19 cellular contexts compared by ENCODE assay signal in genomic region chr6:170226647-170227046, GRCh38.
DNase-seq lines count a peak whose midpoint lies in the region; ATAC-seq and TF ChIP-seq lines count a peak whose summit lies in the region.
"Had no signal": no experiment of that assay in that cellular context is flagged by ENCODE, and none has a peak within 500 bp of the region (broad histone marks: within the 10 kb centered on the region; RNA-seq: fewer than 3 reads in every experiment).

No MANE protein-coding gene starts in this region.

- peak overlapping the region; percentile 49 for H2AK5ac ChIP-seq in neuronal stem cell (ENCODE audit: low read depth, low read length)

- H4K91ac ChIP-seq in neuronal stem cell (ENCODE audit: low read depth, low read length, poor library complexity): no peak overlapping the region

- peaks cover 38% of the 10 kb centered on the region for H3K4me1 Mint-ChIP-seq in CD14-positive monocyte
- peaks cover 15% of the 10 kb centered on the region for H3K4me1 Mint-ChIP-seq in activated T-cell treated with anti-CD3 and anti-CD28 coated beads, Interleukin-2, amount 50 U/mL, for 4 hours (ENCODE audit: low read depth)

- H3K27ac Mint-ChIP-seq in CD14-positive monocyte: no peak overlapping the region

- H3K4me3 Mint-ChIP-seq in CD14-positive monocyte: no peak overlapping the region
- H3K4me3 Mint-ChIP-seq in activated T-cell treated with anti-CD3 and anti-CD28 coated beads, Interleukin-2, amount 50 U/mL, for 4 hours: no peak overlapping the region

- no peak overlapping the region for H2BK15ac ChIP-seq in neuronal stem cell (ENCODE audit: low read length)

- H3K9me3 Mint-ChIP-seq in CD14-positive monocyte: peaks cover 0 to 8% (median 0%) of the 10 kb centered on the region in 7 donors
- H3K9me3 Mint-ChIP-seq in activated T-cell treated with anti-CD3 and anti-CD28 coated beads, Interleukin-2, amount 50 U/mL, for 4 hours: no peaks in the 10 kb centered on the region

- no peaks in the 10 kb centered on the region for H3K36me3 ChIP-seq in body of pancreas (replicated peaks in 1 of 2; ENCODE audit: insufficient read depth in 1 of 2, low read depth in 2 of 2)
- H3K36me3 ChIP-seq in neuronal stem cell (replicated peaks in 1 of 2; ENCODE audit: control insufficient read depth in 2 of 2, insufficient read depth in 2 of 2, low read length in 2 of 2): peaks cover 0 to 2% of the 10 kb centered on the region in 2 donors
- H3K36me3 ChIP-seq in sigmoid colon: no peaks in the 10 kb centered on the region
- H3K36me3 ChIP-seq: SJSA1 had no signal

- no peaks in the 10 kb centered on the region for H3K27me3 ChIP-seq in body of pancreas
- H3K27me3 ChIP-seq in neuronal stem cell (ENCODE audit: control insufficient read depth in 3 of 3, insufficient read depth in 3 of 3, low read depth in 1 of 3, low read length in 3 of 3): peaks cover 0 to 8% (median 0%) of the 10 kb centered on the region in 3 experiments
- H3K27me3 ChIP-seq in sigmoid colon: no peaks in the 10 kb centered on the region
- H3K27me3 ChIP-seq: SJSA1 had no signal

- TF ChIP-seq EP300 in sigmoid colon (IDR thresholded peaks at IDR 0.05): no peak

- no peak overlapping the region for H3K4me2 ChIP-seq in neuronal stem cell (ENCODE audit: insufficient read depth, low read length, poor library complexity, severe bottlenecking)
- H3K4me2 ChIP-seq: PC-9 had no signal

- H3K9me3 ChIP-seq in body of pancreas (no peaks in the 10 kb centered on the region), neuronal stem cell (replicated peaks in 1 of 2; ENCODE audit: control insufficient read depth in 2 of 2, insufficient read depth in 1 of 2, low read depth in 1 of 2, low read length in 2 of 2) (no peaks in the 10 kb centered on the region), sigmoid colon (no peaks in the 10 kb centered on the region)
- H3K9me3 ChIP-seq: SJSA1 had no signal

- H4K8ac ChIP-seq in neuronal stem cell (ENCODE audit: low read depth, low read length): no peak overlapping the region

- no peak overlapping the region for H2BK12ac ChIP-seq in neuronal stem cell (ENCODE audit: low read length)

- H3K27ac ChIP-seq in body of pancreas (peak overlapping the region; percentile 20 to 92 (median 80)), neuronal stem cell (replicated peaks; ENCODE audit: low read length) (no peak overlapping the region), sigmoid colon (no peak overlapping the region), coronary artery (no peak overlapping the region)
- H3K27ac ChIP-seq: PC-9, SJSA1 had no signal

- no peak overlapping the region for H3K23ac ChIP-seq in neuronal stem cell (ENCODE audit: low read depth, low read length, poor library complexity)

- no peak overlapping the region for H3K9ac ChIP-seq in neuronal stem cell (ENCODE audit: low read depth, low read length, poor library complexity)

- TF ChIP-seq CTCF in CD14-positive monocyte (IDR thresholded peaks at IDR 0.05) (no peak), body of pancreas (IDR thresholded peaks at IDR 0.05) (no peak), sigmoid colon (IDR thresholded peaks at IDR 0.05) (no peak), coronary artery (IDR thresholded peaks at IDR 0.05) (no peak)

- H2AFZ ChIP-seq in neuronal stem cell (ENCODE audit: low read length): no peak overlapping the region
- H2AFZ ChIP-seq: PC-9 had no signal

- H3K36me3 Mint-ChIP-seq in CD14-positive monocyte: no peaks in the 10 kb centered on the region
- H3K36me3 Mint-ChIP-seq in activated T-cell treated with anti-CD3 and anti-CD28 coated beads, Interleukin-2, amount 50 U/mL, for 4 hours (ENCODE audit: insufficient read depth): no peaks in the 10 kb centered on the region

- WGBS in body of pancreas, 2 donors: 61 to 67% methylated on average over 7 to 9 of the region's 9 CpGs
- WGBS in neuronal stem cell (ENCODE audit: extremely low coverage in 2 of 2, insufficient read length in 2 of 2, insufficient replicate concordance in 1 of 2), 2 donors: no CpG with 5 or more reads among the region's 9 CpGs
- WGBS in sigmoid colon, 2 donors: 85% methylated on average over 9 of the region's 9 CpGs

- no peak overlapping the region for H3K18ac ChIP-seq in neuronal stem cell (ENCODE audit: low read length)

- intact Hi-C loops in CD14-positive monocyte (cut with micrococcal nuclease): no loop called here
- intact Hi-C loops in body of pancreas (cut with DNase I): no loop called here
- intact Hi-C loops in sigmoid colon (cut with DNase I): no loop called here

- H2BK120ac ChIP-seq in neuronal stem cell (ENCODE audit: low read depth, low read length): no peak overlapping the region

- H3K4me1 ChIP-seq in body of pancreas: peaks cover 67% of the 10 kb centered on the region
- H3K4me1 ChIP-seq in neuronal stem cell (ENCODE audit: control insufficient read depth in 2 of 2, insufficient read depth in 1 of 2, low read depth in 1 of 2, low read length in 2 of 2): peaks cover 29 to 40% of the 10 kb centered on the region in 2 donors
- H3K4me1 ChIP-seq in sigmoid colon: no peaks in the 10 kb centered on the region
- H3K4me1 ChIP-seq: SJSA1 had no signal

- peak; percentile 4 for ATAC-seq in body of pancreas
- no peak for ATAC-seq in GM19455 (IDR thresholded peaks at IDR 0.05; ENCODE audit: unreplicated experiment)
- no peak for ATAC-seq in activated T-cell treated with anti-CD3 and anti-CD28 coated beads, Interleukin-2, amount 50 U/mL, for 4 hours

- peak; percentile 15 for DNase-seq in CD14-positive monocyte (ENCODE audit: low spot score)
- peak in 2 of 4 donors; percentile 12 to 32 for DNase-seq in body of pancreas
- no peak for DNase-seq in neuronal stem cell (ENCODE audit: low spot score)
- peak; percentile 19 for DNase-seq in sigmoid colon
- DNase-seq in hippocampal formation (lab: John Stamatoyannopoulos, UW): no peak
- DNase-seq in activated T-cell treated with anti-CD3 and anti-CD28 coated beads, Interleukin-2, amount 50 U/mL, for 4 hours: no peak
- DNase-seq in coronary artery (ENCODE audit: low spot score): no peak
- DNase-seq: ACHN, C1 segment of cervical spinal cord, DMS 273 treated with DMSO at 0.1 percent for 48 hours, DND-41, KBM-7, NCI-H1105 treated with DMSO at 0.1 percent for 48 hours, NCI-H1930, NCI-H345, NCI-H524 treated with DMSO at 0.1 percent for 48 hours, PC-9 had no signal

- TF ChIP-seq POLR2A in body of pancreas (IDR thresholded peaks at IDR 0.05) (no peak), sigmoid colon (IDR thresholded peaks at IDR 0.05) (no peak)

- peaks cover 2 to 38% (median 26%) of the 10 kb centered on the region in 3 donors for H3K27me3 Mint-ChIP-seq in CD14-positive monocyte (ENCODE audit: low read depth in 3 of 3)
- no peaks in the 10 kb centered on the region for H3K27me3 Mint-ChIP-seq in activated T-cell treated with anti-CD3 and anti-CD28 coated beads, Interleukin-2, amount 50 U/mL, for 4 hours (ENCODE audit: low read depth)

- peak overlapping the region; percentile 79 for H2BK5ac ChIP-seq in neuronal stem cell (ENCODE audit: low read length)

- H3K4ac ChIP-seq in neuronal stem cell (ENCODE audit: low read length): peak overlapping the region; percentile 26

- no peak overlapping the region for H3K14ac ChIP-seq in neuronal stem cell (ENCODE audit: low read length)

- H3K4me3 ChIP-seq in body of pancreas (no peak overlapping the region), neuronal stem cell (ENCODE audit: low read length in 2 of 2) (no peak overlapping the region), sigmoid colon (no peak overlapping the region), coronary artery (no peak overlapping the region)
- H3K4me3 ChIP-seq: PC-9, SJSA1 had no signal

- H3K79me1 ChIP-seq in neuronal stem cell (ENCODE audit: low read depth, low read length): no peaks in the 10 kb centered on the region

Comparison
In these comparisons a context has a peak if more than half of its experiments do, and no peak if none do; other contexts are left out.
1. DNase-seq: peak in CD14-positive monocyte (single experiment) and sigmoid colon (single experiment); none in neuronal stem cell (single experiment), hippocampal formation (0 of 2), activated T-cell treated with anti-CD3 and anti-CD28 coated beads, Interleukin-2, amount 50 U/mL, for 4 hours (single experiment) and coronary artery (single experiment).
2. H3K27ac ChIP-seq: peak in body of pancreas (4 of 4); none in neuronal stem cell (single experiment), sigmoid colon (0 of 4) and coronary artery (0 of 2).